20 cellular contexts compared by ENCODE assay signal in genomic region chrX:115428011-115428410, GRCh38.
"Had no signal": no experiment of that assay in that cellular context is flagged by ENCODE, and none has a peak within 500 bp of the region (broad histone marks: within the 10 kb centered on the region; RNA-seq: fewer than 3 reads in every experiment).

No MANE protein-coding gene starts in this region.

- H3K4me1 ChIP-seq: body of pancreas, psoas muscle, right lobe of liver, suprapubic skin, transverse colon, vagina had no signal

- DNase-seq: activated CD4-positive, alpha-beta memory T cell treated with anti-CD3 and anti-CD28 coated beads, Interleukin-2, amount 10 ng/mL, durations not matched to agents 7 days and 5 days; activated CD4-positive, alpha-beta T cell treated with anti-CD3 and anti-CD28 coated beads for 4 hours; activated CD8-positive, alpha-beta memory T cell treated with anti-CD3 and anti-CD28 coated beads, Interleukin-2, amount 10 ng/mL, durations not matched to agents 7 days and 5 days; activated naive CD4-positive, alpha-beta T cell treated with Interleukin-2 at 50 U/mL for 16 hours; body of pancreas; dermis blood vessel endothelial cell; effector memory CD8-positive, alpha-beta T cell; foreskin melanocyte; mesenchymal stem cell; mucosa of descending colon; naive B cell; ovary; psoas muscle; right lobe of liver; small intestine; stimulated activated CD4-positive, alpha-beta T cell treated with anti-CD3 and anti-CD28 coated beads, Interleukin-15, amount 100 ng/mL, for 24 hours; stimulated activated CD4-positive, alpha-beta T cell treated with anti-CD3 and anti-CD28 coated beads, Interleukin-2, amount 100 ng/mL, for 48 hours; transverse colon had no signal

- H3K36me3 ChIP-seq: ovary, right lobe of liver, suprapubic skin, transverse colon, vagina had no signal

- H3K4me3 ChIP-seq: body of pancreas, mucosa of descending colon, ovary, psoas muscle, right lobe of liver, suprapubic skin, transverse colon, vagina had no signal

- H3K9me3 ChIP-seq: body of pancreas, mucosa of descending colon, psoas muscle, right lobe of liver, suprapubic skin, transverse colon, vagina had no signal

- H3K27ac ChIP-seq: body of pancreas, ovary, psoas muscle, right lobe of liver, suprapubic skin, transverse colon, vagina had no signal

- H3K27me3 ChIP-seq: body of pancreas, ovary, right lobe of liver, suprapubic skin, transverse colon, vagina had no signal
